Comparison of ENCODE assay signal across 1 cellular context in the genomic region with DNA sequence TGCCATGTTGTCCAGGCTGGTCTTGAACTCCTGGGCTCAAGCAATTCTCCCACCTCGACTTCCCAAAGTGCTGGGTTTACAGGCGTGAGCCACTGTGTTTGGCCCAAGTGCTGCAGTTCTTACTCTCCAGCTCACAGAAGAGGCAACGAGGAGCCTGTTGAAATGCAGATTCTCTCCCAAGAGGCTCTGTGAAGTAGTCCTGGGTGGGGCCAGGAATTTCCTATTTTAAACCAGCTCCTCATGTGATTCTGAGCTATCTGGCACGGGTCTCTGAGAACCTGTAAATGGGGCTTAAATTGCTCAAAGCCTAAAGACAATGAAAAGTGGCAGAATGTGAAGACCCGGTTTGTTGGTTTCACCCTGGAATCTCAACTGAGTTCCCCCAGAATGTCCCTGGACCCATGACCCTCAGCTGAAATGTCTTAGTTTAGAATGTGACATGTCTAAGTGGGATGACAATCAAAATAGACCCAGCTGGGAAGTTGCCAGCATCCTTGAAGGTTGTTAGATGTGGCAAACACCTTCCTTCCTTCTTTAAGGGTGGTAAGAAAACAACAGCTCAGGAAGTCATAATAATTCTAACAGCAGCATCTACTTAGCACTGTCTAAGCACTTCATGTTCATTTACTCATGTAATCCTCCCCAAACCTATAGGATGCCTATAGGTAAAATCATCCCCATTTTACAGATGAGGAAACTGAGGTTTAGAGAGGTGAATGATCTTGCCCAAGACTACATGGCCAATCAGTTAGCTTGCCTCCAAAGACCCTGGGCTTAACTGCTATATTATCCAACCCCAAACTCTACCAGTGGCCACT.
TF ChIP-seq lines count a peak whose summit lies in the region.

No MANE protein-coding gene starts in this region.

TF ChIP-seq in HepG2, 621 proteins besides CTCF, POLR2A, EP300 and RAD21 (continued from another document):
- TF ChIP-seq TFE3 (CRISPR knock-in tag; IDR thresholded peaks at IDR 0.05) (no peak), MYNN (CRISPR knock-in tag; IDR thresholded peaks at IDR 0.05; ENCODE audit: low read depth) (no peak)
